In the genomic region with DNA sequence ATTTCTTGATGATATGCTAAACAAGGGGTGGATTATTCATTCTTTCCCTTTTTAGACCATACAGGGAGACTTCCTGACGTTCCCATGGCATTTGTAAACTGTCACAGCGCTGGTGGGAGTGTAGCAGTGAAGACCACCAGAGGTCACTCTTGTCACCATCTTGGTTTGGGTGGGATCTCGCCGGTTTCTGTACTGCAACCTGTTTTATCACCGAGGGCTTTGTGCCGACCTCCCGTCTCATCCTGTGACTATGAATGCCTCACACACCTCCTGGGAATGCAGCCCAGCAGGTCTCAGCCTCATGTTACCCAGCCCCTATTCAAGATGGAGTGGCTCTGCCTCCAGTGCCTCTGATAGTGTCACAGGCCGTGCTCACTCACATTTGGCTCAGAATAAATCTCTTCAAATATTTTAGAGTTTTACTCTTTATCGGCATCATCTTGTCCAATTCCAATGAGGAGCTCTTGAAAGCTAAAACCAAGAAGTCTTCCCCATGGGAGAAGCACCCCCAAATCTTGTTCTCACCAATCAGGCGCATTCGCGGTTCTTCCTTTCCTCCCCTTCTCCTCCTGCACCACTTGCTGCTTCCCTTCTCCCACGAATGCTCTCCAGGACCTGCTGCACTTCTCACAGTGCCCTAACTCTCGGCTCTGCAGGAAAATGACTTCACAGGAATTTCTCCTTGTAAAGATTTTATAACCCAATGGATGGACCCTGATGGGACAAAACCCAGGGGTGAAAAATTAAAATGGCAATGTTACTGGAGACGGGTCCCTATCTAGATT, we compare ENCODE assay signal across 8 cellular contexts. TPM values are rescaled to one million over a fixed set of nuclear protein-coding genes. Genes with fewer than 3 reads are reported as not detected.
DNase-seq lines count a peak whose midpoint lies in the region; ATAC-seq, FAIRE-seq and TF ChIP-seq lines count a peak whose summit lies in the region.
"Not testable (repeated sequence)": the region's sequence is repeated elsewhere in the genome, so short reads cannot be mapped to it uniquely, and the experiment has no call there.

No MANE protein-coding gene starts in this region.

- peak overlapping the region; percentile 23; the same call in 1 of the 2 replicates for H3K4me3 ChIP-seq in BE2C (ENCODE audit: low read depth, low read length)
- H3K4me3 ChIP-seq in choroid plexus epithelial cell (ENCODE audit: low read depth, low read length), result peak overlapping the region; percentile 51
- peak overlapping the region; percentile 60 for H3K4me3 ChIP-seq in left ventricle myocardium inferior

- H3K4me1 ChIP-seq in BE2C, left ventricle myocardium inferior: not testable (repeated sequence)

- peak; percentile 53 for TF ChIP-seq CTCF in BE2C (IDR thresholded peaks at IDR 0.05; ENCODE audit: low read depth, low read length)
- TF ChIP-seq CTCF in choroid plexus epithelial cell (conservative IDR thresholded peaks at IDR 0.05; ENCODE audit: low read depth, low read length), result peak; percentile 34
- peak; percentile 41 for TF ChIP-seq CTCF in left ventricle myocardium inferior (IDR thresholded peaks at IDR 0.05; ENCODE audit: borderline replicate concordance)
- peak; percentile 34 for TF ChIP-seq CTCF in natural killer cell (IDR thresholded peaks at IDR 0.05)

- H3K4me3 Mint-ChIP-seq in activated CD4-positive, alpha-beta T cell treated with anti-CD3 and anti-CD28 coated beads, Interleukin-2, amount 10 ng/mL, durations not matched to agents 7 days and 5 days, result peak overlapping the region; percentile 69
- H3K4me3 Mint-ChIP-seq in natural killer cell, result peak overlapping the region; percentile 91
- peak overlapping the region; percentile 77 to 78 for H3K4me3 Mint-ChIP-seq in stimulated activated naive B cell treated with anti-CD40 and anti-IgM and Interleukin-4, amounts not matched to agents 10 μg/mL and 1 μg/mL and 100 μg/mL, for 72 hours

- not testable (repeated sequence) for H3K36me3 ChIP-seq in BE2C, left ventricle myocardium inferior

- peak in 2 of 3 donors; percentile 61 to 70 for ATAC-seq in natural killer cell
- peak in 1 of 2 donors; percentile 25 for ATAC-seq in stimulated activated naive B cell treated with anti-CD40 and anti-IgM and Interleukin-4, amounts not matched to agents 10 μg/mL and 1 μg/mL and 100 μg/mL, for 72 hours (replicated peaks)

- H3K9me3 Mint-ChIP-seq in activated CD4-positive, alpha-beta T cell treated with anti-CD3 and anti-CD28 coated beads, Interleukin-2, amount 10 ng/mL, durations not matched to agents 7 days and 5 days; natural killer cell; stimulated activated naive B cell treated with anti-CD40 and anti-IgM and Interleukin-4, amounts not matched to agents 10 μg/mL and 1 μg/mL and 100 μg/mL, for 72 hours: not testable (repeated sequence)

- H3K9me3 ChIP-seq in BE2C; left ventricle myocardium inferior (replicated peaks): not testable (repeated sequence)

- POLR2A ChIA-PET in activated CD4-positive, alpha-beta T cell treated with anti-CD3 and anti-CD28 coated beads, Interleukin-2, amount 10 ng/mL, durations not matched to agents 7 days and 5 days (lab: Charles Lee), result not testable (repeated sequence)

- not testable (repeated sequence) for H3K27ac ChIP-seq in left ventricle myocardium inferior (replicated peaks)

- not testable (repeated sequence) for H3K4me1 Mint-ChIP-seq in activated CD4-positive, alpha-beta T cell treated with anti-CD3 and anti-CD28 coated beads, Interleukin-2, amount 10 ng/mL, durations not matched to agents 7 days and 5 days; stimulated activated naive B cell treated with anti-CD40 and anti-IgM and Interleukin-4, amounts not matched to agents 10 μg/mL and 1 μg/mL and 100 μg/mL, for 72 hours
- peaks cover 21 to 23% of the 10 kb centered on the region in 2 donors for H3K4me1 Mint-ChIP-seq in natural killer cell

- peak; percentile 18 for FAIRE-seq in GM19239 (lab: Jason Lieb, UNC)

- intact Hi-C loops in left ventricle myocardium inferior (cut with micrococcal nuclease); natural killer cell (cut with micrococcal nuclease): not testable (repeated sequence)

- not testable (repeated sequence) for H3K27me3 ChIP-seq in BE2C; left ventricle myocardium inferior (ENCODE audit: low read depth)

- H3K36me3 Mint-ChIP-seq in activated CD4-positive, alpha-beta T cell treated with anti-CD3 and anti-CD28 coated beads, Interleukin-2, amount 10 ng/mL, durations not matched to agents 7 days and 5 days (ENCODE audit: low read depth); natural killer cell; stimulated activated naive B cell treated with anti-CD40 and anti-IgM and Interleukin-4, amounts not matched to agents 10 μg/mL and 1 μg/mL and 100 μg/mL, for 72 hours: not testable (repeated sequence)

- peak overlapping the region; percentile 22 for H3K27ac Mint-ChIP-seq in activated CD4-positive, alpha-beta T cell treated with anti-CD3 and anti-CD28 coated beads, Interleukin-2, amount 10 ng/mL, durations not matched to agents 7 days and 5 days
- H3K27ac Mint-ChIP-seq in natural killer cell, result peak overlapping the region in 1 of 2 donors; percentile 79
- H3K27ac Mint-ChIP-seq in stimulated activated naive B cell treated with anti-CD40 and anti-IgM and Interleukin-4, amounts not matched to agents 10 μg/mL and 1 μg/mL and 100 μg/mL, for 72 hours, result not testable (repeated sequence)

- DNase-seq in BE2C, result peak; percentile 13
- not testable (repeated sequence) for DNase-seq in GM19239 (ENCODE audit: insufficient read length, low spot score); activated CD4-positive, alpha-beta T cell treated with anti-CD3 and anti-CD28 coated beads, Interleukin-2, amount 10 ng/mL, durations not matched to agents 7 days and 5 days; choroid plexus epithelial cell (ENCODE audit: low read depth); left ventricle myocardium inferior; natural killer cell; stimulated activated naive B cell treated with anti-CD40 and anti-IgM and Interleukin-4, amounts not matched to agents 10 μg/mL and 1 μg/mL and 100 μg/mL, for 72 hours
- peak; percentile 43 for DNase-seq in NCI-H748 (lab: John Stamatoyannopoulos, UW; ENCODE audit: unreplicated experiment)

- not testable (repeated sequence) for H3K27me3 Mint-ChIP-seq in activated CD4-positive, alpha-beta T cell treated with anti-CD3 and anti-CD28 coated beads, Interleukin-2, amount 10 ng/mL, durations not matched to agents 7 days and 5 days; natural killer cell (ENCODE audit: low read depth in 2 of 2)
- H3K27me3 Mint-ChIP-seq in stimulated activated naive B cell treated with anti-CD40 and anti-IgM and Interleukin-4, amounts not matched to agents 10 μg/mL and 1 μg/mL and 100 μg/mL, for 72 hours, result peaks cover 12 to 31% of the 10 kb centered on the region in 2 donors

- CTCF ChIA-PET in activated CD4-positive, alpha-beta T cell treated with anti-CD3 and anti-CD28 coated beads, Interleukin-2, amount 10 ng/mL, durations not matched to agents 7 days and 5 days (lab: Charles Lee), result not testable (repeated sequence)

RNA-seq across cellular contexts. Expression of a gene that starts 39.2 kb away (rescaled TPM):
- polyA plus RNA-seq in BE2C (2012; ENCODE audit: insufficient read depth, insufficient read length, low read depth), result 4.2 TPM
- 1 to 10 TPM; 2.5 to 2.7 TPM for total RNA-seq in activated CD4-positive, alpha-beta T cell treated with anti-CD3 and anti-CD28 coated beads, Interleukin-2, amount 10 ng/mL, durations not matched to agents 7 days and 5 days
- total RNA-seq in left ventricle myocardium inferior (9.3 TPM), natural killer cell (10 to 100 TPM in 2 of 3 donors, 1 to 10 TPM in 1; 9.7 to 21.6 (median 13.6) TPM)
